Comparison of ENCODE assay signal across 1 cellular context in genomic region chr5:32339198-32339597, GRCh38.
TF ChIP-seq lines count a peak whose summit lies in the region.

No MANE protein-coding gene starts in this region.

TF ChIP-seq in K562, 482 proteins besides CTCF, POLR2A, EP300 and RAD21 (continued from another document):
- TF ChIP-seq, protein P1, sequence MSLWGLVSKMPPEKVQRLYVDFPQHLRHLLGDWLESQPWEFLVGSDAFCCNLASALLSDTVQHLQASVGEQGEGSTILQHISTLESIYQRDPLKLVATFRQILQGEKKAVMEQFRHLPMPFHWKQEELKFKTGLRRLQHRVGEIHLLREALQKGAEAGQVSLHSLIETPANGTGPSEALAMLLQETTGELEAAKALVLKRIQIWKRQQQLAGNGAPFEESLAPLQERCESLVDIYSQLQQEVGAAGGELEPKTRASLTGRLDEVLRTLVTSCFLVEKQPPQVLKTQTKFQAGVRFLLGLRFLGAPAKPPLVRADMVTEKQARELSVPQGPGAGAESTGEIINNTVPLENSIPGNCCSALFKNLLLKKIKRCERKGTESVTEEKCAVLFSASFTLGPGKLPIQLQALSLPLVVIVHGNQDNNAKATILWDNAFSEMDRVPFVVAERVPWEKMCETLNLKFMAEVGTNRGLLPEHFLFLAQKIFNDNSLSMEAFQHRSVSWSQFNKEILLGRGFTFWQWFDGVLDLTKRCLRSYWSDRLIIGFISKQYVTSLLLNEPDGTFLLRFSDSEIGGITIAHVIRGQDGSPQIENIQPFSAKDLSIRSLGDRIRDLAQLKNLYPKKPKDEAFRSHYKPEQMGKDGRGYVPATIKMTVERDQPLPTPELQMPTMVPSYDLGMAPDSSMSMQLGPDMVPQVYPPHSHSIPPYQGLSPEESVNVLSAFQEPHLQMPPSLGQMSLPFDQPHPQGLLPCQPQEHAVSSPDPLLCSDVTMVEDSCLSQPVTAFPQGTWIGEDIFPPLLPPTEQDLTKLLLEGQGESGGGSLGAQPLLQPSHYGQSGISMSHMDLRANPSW (CRISPR knock-in tag; IDR thresholded peaks at IDR 0.05) = no peak
- no peak for TF ChIP-seq CHD4 (IDR thresholded peaks at IDR 0.05; ENCODE audit: insufficient read depth, insufficient replicate concordance, low read depth, low read length, poor library complexity, severe bottlenecking)
- TF ChIP-seq SMAD4 (CRISPR knock-in tag; conservative IDR thresholded peaks at IDR 0.05) = no peak
- TF ChIP-seq RCOR1 (IDR thresholded peaks at IDR 0.05; ENCODE audit: borderline replicate concordance in 1 of 2, low read depth in 2 of 2, low read length in 2 of 2) = no peak
- TF ChIP-seq ZNF717 (CRISPR knock-in tag; IDR thresholded peaks at IDR 0.05) = no peak
- TF ChIP-seq, protein P2, sequence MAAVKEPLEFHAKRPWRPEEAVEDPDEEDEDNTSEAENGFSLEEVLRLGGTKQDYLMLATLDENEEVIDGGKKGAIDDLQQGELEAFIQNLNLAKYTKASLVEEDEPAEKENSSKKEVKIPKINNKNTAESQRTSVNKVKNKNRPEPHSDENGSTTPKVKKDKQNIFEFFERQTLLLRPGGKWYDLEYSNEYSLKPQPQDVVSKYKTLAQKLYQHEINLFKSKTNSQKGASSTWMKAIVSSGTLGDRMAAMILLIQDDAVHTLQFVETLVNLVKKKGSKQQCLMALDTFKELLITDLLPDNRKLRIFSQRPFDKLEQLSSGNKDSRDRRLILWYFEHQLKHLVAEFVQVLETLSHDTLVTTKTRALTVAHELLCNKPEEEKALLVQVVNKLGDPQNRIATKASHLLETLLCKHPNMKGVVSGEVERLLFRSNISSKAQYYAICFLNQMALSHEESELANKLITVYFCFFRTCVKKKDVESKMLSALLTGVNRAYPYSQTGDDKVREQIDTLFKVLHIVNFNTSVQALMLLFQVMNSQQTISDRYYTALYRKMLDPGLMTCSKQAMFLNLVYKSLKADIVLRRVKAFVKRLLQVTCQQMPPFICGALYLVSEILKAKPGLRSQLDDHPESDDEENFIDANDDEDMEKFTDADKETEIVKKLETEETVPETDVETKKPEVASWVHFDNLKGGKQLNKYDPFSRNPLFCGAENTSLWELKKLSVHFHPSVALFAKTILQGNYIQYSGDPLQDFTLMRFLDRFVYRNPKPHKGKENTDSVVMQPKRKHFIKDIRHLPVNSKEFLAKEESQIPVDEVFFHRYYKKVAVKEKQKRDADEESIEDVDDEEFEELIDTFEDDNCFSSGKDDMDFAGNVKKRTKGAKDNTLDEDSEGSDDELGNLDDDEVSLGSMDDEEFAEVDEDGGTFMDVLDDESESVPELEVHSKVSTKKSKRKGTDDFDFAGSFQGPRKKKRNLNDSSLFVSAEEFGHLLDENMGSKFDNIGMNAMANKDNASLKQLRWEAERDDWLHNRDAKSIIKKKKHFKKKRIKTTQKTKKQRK (IDR thresholded peaks at IDR 0.05; ENCODE audit: borderline replicate concordance, low read depth, low read length) = peak; percentile 54; the same call in 1 of the 2 replicates
- no peak for TF ChIP-seq ZNF197 (CRISPR knock-in tag; IDR thresholded peaks at IDR 0.05; ENCODE audit: low read depth)
- no peak for TF ChIP-seq KAT2B (IDR thresholded peaks at IDR 0.05; ENCODE audit: low read depth, low read length)
- peak; percentile 90 for TF ChIP-seq ZFP36 (IDR thresholded peaks at IDR 0.05; ENCODE audit: low read depth, low read length, partially characterized antibody)
- TF ChIP-seq CBX3 (IDR thresholded peaks at IDR 0.05; ENCODE audit: borderline replicate concordance in 1 of 2, low read length in 2 of 2) = peak in 1 of 2 experiments; percentile 70; a peak in 1 of 3 replicates
- TF ChIP-seq ZZZ3 (IDR thresholded peaks at IDR 0.05) = no peak
- no peak for TF ChIP-seq ZNF146 (CRISPR knock-in tag; IDR thresholded peaks at IDR 0.05; ENCODE audit: unreplicated experiment)
- TF ChIP-seq, protein P3, sequence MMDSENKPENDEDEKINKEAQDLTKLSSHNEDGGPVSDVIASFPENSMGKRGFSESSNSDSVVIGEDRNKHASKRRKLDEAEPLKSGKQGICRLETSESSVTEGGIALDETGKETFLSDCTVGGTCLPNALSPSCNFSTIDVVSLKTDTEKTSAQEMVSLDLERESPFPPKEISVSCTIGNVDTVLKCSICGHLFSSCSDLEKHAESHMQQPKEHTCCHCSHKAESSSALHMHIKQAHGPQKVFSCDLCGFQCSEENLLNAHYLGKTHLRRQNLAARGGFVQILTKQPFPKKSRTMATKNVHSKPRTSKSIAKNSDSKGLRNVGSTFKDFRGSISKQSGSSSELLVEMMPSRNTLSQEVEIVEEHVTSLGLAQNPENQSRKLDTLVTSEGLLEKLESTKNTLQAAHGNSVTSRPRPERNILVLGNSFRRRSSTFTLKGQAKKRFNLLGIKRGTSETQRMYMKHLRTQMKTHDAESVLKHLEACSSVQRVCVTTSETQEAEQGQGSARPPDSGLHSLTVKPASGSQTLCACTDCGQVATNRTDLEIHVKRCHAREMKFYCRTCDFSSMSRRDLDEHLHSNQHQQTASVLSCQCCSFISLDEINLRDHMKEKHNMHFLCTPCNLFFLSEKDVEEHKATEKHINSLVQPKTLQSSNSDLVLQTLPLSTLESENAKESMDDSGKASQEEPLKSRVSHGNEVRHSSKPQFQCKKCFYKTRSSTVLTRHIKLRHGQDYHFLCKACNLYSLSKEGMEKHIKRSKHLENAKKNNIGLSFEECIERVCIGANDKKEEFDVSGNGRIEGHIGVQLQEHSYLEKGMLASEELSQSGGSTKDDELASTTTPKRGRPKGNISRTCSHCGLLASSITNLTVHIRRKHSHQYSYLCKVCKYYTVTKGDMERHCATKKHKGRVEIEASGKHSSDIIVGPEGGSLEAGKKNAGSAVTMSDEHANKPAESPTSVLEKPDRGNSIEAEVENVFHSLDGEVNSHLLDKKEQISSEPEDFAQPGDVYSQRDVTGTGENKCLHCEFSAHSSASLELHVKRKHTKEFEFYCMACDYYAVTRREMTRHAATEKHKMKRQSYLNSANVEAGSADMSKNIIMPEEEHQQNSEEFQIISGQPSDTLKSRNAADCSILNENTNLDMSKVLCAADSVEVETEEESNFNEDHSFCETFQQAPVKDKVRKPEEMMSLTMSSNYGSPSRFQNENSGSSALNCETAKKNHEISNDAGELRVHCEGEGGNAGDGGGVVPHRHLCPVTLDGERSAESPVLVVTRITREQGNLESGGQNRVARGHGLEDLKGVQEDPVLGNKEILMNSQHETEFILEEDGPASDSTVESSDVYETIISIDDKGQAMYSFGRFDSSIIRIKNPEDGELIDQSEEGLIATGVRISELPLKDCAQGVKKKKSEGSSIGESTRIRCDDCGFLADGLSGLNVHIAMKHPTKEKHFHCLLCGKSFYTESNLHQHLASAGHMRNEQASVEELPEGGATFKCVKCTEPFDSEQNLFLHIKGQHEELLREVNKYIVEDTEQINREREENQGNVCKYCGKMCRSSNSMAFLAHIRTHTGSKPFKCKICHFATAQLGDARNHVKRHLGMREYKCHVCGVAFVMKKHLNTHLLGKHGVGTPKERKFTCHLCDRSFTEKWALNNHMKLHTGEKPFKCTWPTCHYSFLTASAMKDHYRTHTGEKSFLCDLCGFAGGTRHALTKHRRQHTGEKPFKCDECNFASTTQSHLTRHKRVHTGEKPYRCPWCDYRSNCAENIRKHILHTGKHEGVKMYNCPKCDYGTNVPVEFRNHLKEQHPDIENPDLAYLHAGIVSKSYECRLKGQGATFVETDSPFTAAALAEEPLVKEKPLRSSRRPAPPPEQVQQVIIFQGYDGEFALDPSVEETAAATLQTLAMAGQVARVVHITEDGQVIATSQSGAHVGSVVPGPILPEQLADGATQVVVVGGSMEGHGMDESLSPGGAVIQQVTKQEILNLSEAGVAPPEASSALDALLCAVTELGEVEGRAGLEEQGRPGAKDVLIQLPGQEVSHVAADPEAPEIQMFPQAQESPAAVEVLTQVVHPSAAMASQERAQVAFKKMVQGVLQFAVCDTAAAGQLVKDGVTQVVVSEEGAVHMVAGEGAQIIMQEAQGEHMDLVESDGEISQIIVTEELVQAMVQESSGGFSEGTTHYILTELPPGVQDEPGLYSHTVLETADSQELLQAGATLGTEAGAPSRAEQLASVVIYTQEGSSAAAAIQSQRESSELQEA (IDR thresholded peaks at IDR 0.05; ENCODE audit: low read depth) = no peak
- no peak for TF ChIP-seq HBP1 (CRISPR knock-in tag; IDR thresholded peaks at IDR 0.05)
- no peak for TF ChIP-seq HNRNPK (IDR thresholded peaks at IDR 0.05; ENCODE audit: low read depth, low read length, poor library complexity, severe bottlenecking)
- peak; percentile 59; the same call in 1 of the 2 replicates for TF ChIP-seq TRIM28 (IDR thresholded peaks at IDR 0.05)
- TF ChIP-seq POLR2AphosphoS2 (IDR thresholded peaks at IDR 0.05; ENCODE audit: low read length) = no peak
- TF ChIP-seq DDX20 (tag; IDR thresholded peaks at IDR 0.05; ENCODE audit: low read depth) = no peak
- no peak for TF ChIP-seq CREB5 (CRISPR knock-in tag; IDR thresholded peaks at IDR 0.05)
- no peak for TF ChIP-seq TBP (optimal IDR thresholded peaks at IDR 0.05; ENCODE audit: low read depth, low read length)
- no peak for TF ChIP-seq TCF3 (CRISPR knock-in tag; IDR thresholded peaks at IDR 0.05)
- TF ChIP-seq, protein P4, sequence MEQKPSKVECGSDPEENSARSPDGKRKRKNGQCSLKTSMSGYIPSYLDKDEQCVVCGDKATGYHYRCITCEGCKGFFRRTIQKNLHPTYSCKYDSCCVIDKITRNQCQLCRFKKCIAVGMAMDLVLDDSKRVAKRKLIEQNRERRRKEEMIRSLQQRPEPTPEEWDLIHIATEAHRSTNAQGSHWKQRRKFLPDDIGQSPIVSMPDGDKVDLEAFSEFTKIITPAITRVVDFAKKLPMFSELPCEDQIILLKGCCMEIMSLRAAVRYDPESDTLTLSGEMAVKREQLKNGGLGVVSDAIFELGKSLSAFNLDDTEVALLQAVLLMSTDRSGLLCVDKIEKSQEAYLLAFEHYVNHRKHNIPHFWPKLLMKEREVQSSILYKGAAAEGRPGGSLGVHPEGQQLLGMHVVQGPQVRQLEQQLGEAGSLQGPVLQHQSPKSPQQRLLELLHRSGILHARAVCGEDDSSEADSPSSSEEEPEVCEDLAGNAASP (IDR thresholded peaks at IDR 0.05) = no peak
- TF ChIP-seq TAF7 (tag; IDR thresholded peaks at IDR 0.05) = no peak
- TF ChIP-seq ZNF79 (CRISPR knock-in tag; IDR thresholded peaks at IDR 0.05; ENCODE audit: low read depth) = no peak
